In the genomic region with DNA sequence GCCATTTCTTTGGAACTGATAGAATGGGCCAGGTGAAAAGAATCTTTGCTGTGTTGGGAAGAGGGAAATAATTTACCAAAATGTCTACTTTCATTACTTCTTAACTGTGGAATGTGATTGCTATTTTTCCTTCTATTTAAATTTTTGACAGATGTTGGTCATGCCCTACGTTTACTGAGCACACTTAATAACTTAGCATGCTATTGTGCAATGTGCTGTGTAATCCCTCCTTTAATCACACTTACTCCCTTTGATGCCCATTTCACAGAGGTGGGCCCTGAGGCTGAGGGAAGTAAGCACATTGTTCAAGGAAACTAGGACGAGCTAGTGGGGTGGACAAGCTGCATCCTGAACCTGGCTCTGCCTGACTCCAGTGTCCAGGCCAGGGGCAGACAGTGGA, we compare ENCODE assay signal across 19 cellular contexts. TPM values are rescaled to one million over a fixed set of nuclear protein-coding genes. Genes with fewer than 3 reads are reported as not detected.
"Had no signal": no experiment of that assay in that cellular context is flagged by ENCODE, and none has a peak within 500 bp of the region (broad histone marks: within the 10 kb centered on the region; RNA-seq: fewer than 3 reads in every experiment).

No MANE protein-coding gene starts in this region.

- H2AFZ ChIP-seq: hepatocyte had no signal

- H3K4me1 ChIP-seq: esophagus squamous epithelium, testis, upper lobe of left lung had no signal

- H3K4me2 ChIP-seq: hepatocyte had no signal

- H3K9me3 ChIP-seq: esophagus squamous epithelium, neutrophil, testis, upper lobe of left lung had no signal

- H3K9me3 Mint-ChIP-seq: activated CD8-positive, alpha-beta T cell treated with anti-CD3 and anti-CD28 coated beads for 36 hours; activated naive CD4-positive, alpha-beta T cell treated with anti-CD3 and anti-CD28 coated beads for 36 hours; activated T-cell treated with anti-CD3 and anti-CD28 coated beads, Interleukin-2, amount 50 U/mL, for 24 hours had no signal

- H3K79me2 ChIP-seq: hepatocyte had no signal

- DNase-seq: activated CD4-positive, alpha-beta T cell treated with anti-CD3 and anti-CD28 coated beads for 48 hours; activated CD4-positive, CD25-positive, alpha-beta regulatory T cell; activated CD8-positive, alpha-beta T cell treated with anti-CD3 and anti-CD28 coated beads for 36 hours; activated naive CD4-positive, alpha-beta T cell treated with anti-CD3 and anti-CD28 coated beads for 36 hours; activated T-cell treated with anti-CD3 and anti-CD28 coated beads, Interleukin-2, amount 50 U/mL, for 24 hours; aorta; cortex of kidney; effector CD4-positive, alpha-beta T cell; esophagus squamous epithelium; left cardiac atrium; mesenchymal stem cell; naive thymus-derived CD4-positive, alpha-beta T cell; T-helper 1 cell; T-helper 9 cell; testis; upper lobe of left lung had no signal

- H3K27ac Mint-ChIP-seq: activated CD8-positive, alpha-beta T cell treated with anti-CD3 and anti-CD28 coated beads for 36 hours; activated naive CD4-positive, alpha-beta T cell treated with anti-CD3 and anti-CD28 coated beads for 36 hours; activated T-cell treated with anti-CD3 and anti-CD28 coated beads, Interleukin-2, amount 50 U/mL, for 24 hours had no signal

- H3K27me3 ChIP-seq: esophagus squamous epithelium, neutrophil, testis, upper lobe of left lung had no signal

- H3K4me3 Mint-ChIP-seq: activated CD8-positive, alpha-beta T cell treated with anti-CD3 and anti-CD28 coated beads for 36 hours; activated naive CD4-positive, alpha-beta T cell treated with anti-CD3 and anti-CD28 coated beads for 36 hours; activated T-cell treated with anti-CD3 and anti-CD28 coated beads, Interleukin-2, amount 50 U/mL, for 24 hours; naive thymus-derived CD4-positive, alpha-beta T cell had no signal

- H3K4me3 ChIP-seq: esophagus squamous epithelium, hepatocyte, testis, upper lobe of left lung had no signal

- H3K27ac ChIP-seq: esophagus squamous epithelium, hepatocyte, neutrophil, testis, upper lobe of left lung had no signal

- H3K36me3 ChIP-seq: esophagus squamous epithelium, upper lobe of left lung had no signal

- H3K27me3 Mint-ChIP-seq: activated CD8-positive, alpha-beta T cell treated with anti-CD3 and anti-CD28 coated beads for 36 hours; activated T-cell treated with anti-CD3 and anti-CD28 coated beads, Interleukin-2, amount 50 U/mL, for 24 hours; naive thymus-derived CD4-positive, alpha-beta T cell had no signal

- ATAC-seq: activated CD8-positive, alpha-beta T cell treated with anti-CD3 and anti-CD28 coated beads for 36 hours; left cardiac atrium; naive thymus-derived CD4-positive, alpha-beta T cell had no signal

RNA-seq across cellular contexts. Expression of a gene that starts 47.8 kb away (rescaled TPM):
- total RNA-seq: activated CD8-positive, alpha-beta T cell treated with anti-CD3 and anti-CD28 coated beads for 36 hours; activated naive CD4-positive, alpha-beta T cell treated with anti-CD3 and anti-CD28 coated beads for 36 hours; naive thymus-derived CD4-positive, alpha-beta T cell; skeletal muscle tissue had no signal
